ENCODE assay signal across 16 cellular contexts in genomic region chr2:44351088-44351487, GRCh38. TPM values are rescaled to one million over a fixed set of nuclear protein-coding genes. Genes with fewer than 3 reads are reported as not detected.
A peak's percentile ranks its signal among the peaks of the same experiment; 100 is the strongest.
DNase-seq lines count a peak whose midpoint lies in the region; ATAC-seq and TF ChIP-seq lines count a peak whose summit lies in the region.
"Had no signal": no experiment of that assay in that cellular context is flagged by ENCODE, and none has a peak within 500 bp of the region (broad histone marks: within the 10 kb centered on the region; RNA-seq: fewer than 3 reads in every experiment).

No MANE protein-coding gene starts in this region.

- H3K4me1 ChIP-seq in mesenchymal stem cell (ENCODE audit: control insufficient read depth, insufficient read depth, low read depth, low read length), result peaks cover 3% of the 10 kb centered on the region
- H3K4me1 ChIP-seq in Peyer's patch, result no peaks in the 10 kb centered on the region

- H4K8ac ChIP-seq in mesenchymal stem cell (ENCODE audit: low read length), result no peak overlapping the region

- 78% methylated on average over 4 of the region's 4 CpGs for WGBS in mesenchymal stem cell

- no peaks in the 10 kb centered on the region for H3K9me3 Mint-ChIP-seq in effector memory CD8-positive, alpha-beta T cell
- H3K9me3 Mint-ChIP-seq: naive B cell; T-helper 2 cell treated with Interferon-gamma antibody and Interleukin-4, amounts not matched to agents 5 μg/mL and 100 μg/mL, for 36 hours had no signal

- peak overlapping the region; percentile 6 for H3K9ac ChIP-seq in mesenchymal stem cell (ENCODE audit: low read length)

- no peak overlapping the region for H2AFZ ChIP-seq in mesenchymal stem cell (ENCODE audit: low read depth, low read length)
- H2AFZ ChIP-seq: hepatocyte had no signal

- H2BK120ac ChIP-seq in mesenchymal stem cell (ENCODE audit: low read depth, low read length), result no peak overlapping the region

- H3K9me3 ChIP-seq in mesenchymal stem cell (ENCODE audit: control insufficient read depth, low read length), result no peaks in the 10 kb centered on the region
- no peaks in the 10 kb centered on the region for H3K9me3 ChIP-seq in Peyer's patch

- H2BK5ac ChIP-seq in mesenchymal stem cell (ENCODE audit: low read depth, low read length, poor library complexity, severe bottlenecking), result no peak overlapping the region

- no peak overlapping the region for H4K91ac ChIP-seq in mesenchymal stem cell (ENCODE audit: low read length)

- intact Hi-C loops in Right ventricle myocardium superior (cut with DNase I), result no loop called here
- intact Hi-C loops in cardiac septum (cut with DNase I), result no loop called here

- H3K4me2 ChIP-seq in mesenchymal stem cell (ENCODE audit: low read length, poor library complexity, severe bottlenecking), result no peak overlapping the region
- H3K4me2 ChIP-seq: hepatocyte had no signal

- no peak overlapping the region for H2AK5ac ChIP-seq in mesenchymal stem cell (ENCODE audit: low read length, severe bottlenecking)

- no peak overlapping the region for H3K14ac ChIP-seq in mesenchymal stem cell (ENCODE audit: low read length in 2 of 2)

- no peak overlapping the region for H3K18ac ChIP-seq in mesenchymal stem cell (ENCODE audit: low read depth in 1 of 2, low read length in 2 of 2)

- TF ChIP-seq CTCF in Peyer's patch (IDR thresholded peaks at IDR 0.05), result no peak

- H3K4me3 ChIP-seq in mesenchymal stem cell (ENCODE audit: insufficient read depth in 1 of 2, low read depth in 1 of 2, low read length in 2 of 2) (peak overlapping the region in 1 of 2 experiments; percentile 15), Peyer's patch (no peak overlapping the region)
- H3K4me3 ChIP-seq: hepatocyte had no signal

- H3K36me3 ChIP-seq in mesenchymal stem cell (ENCODE audit: control insufficient read depth in 1 of 2, insufficient read depth in 2 of 2, low read depth in 1 of 2, low read length in 2 of 2), result peaks cover 6 to 7% of the 10 kb centered on the region in 2 experiments
- H3K36me3 ChIP-seq in Peyer's patch, result no peaks in the 10 kb centered on the region
- H3K36me3 ChIP-seq: brain microvascular endothelial cell had no signal

- H2BK12ac ChIP-seq in mesenchymal stem cell (ENCODE audit: low read length in 2 of 2), result no peak overlapping the region

- no peak for DNase-seq in Right ventricle myocardium superior
- no peak for DNase-seq in cardiac septum (ENCODE audit: low spot score)
- DNase-seq in effector memory CD8-positive, alpha-beta T cell, result no peak
- DNase-seq in mesenchymal stem cell, result peak; percentile 32
- no peak for DNase-seq in NK-92 treated with Interleukin-12 subunit alpha and Interleukin-12 subunit beta, amount 100 ng/mL, for 24 hours (lab: John Stamatoyannopoulos, UW)
- DNase-seq in Peyer's patch, result no peak
- DNase-seq in activated naive CD4-positive, alpha-beta T cell treated with Interleukin-2 at 50 U/mL for 16 hours, result no peak
- DNase-seq: 8988T; activated CD4-positive, alpha-beta T cell treated with anti-CD3 and anti-CD28 coated beads for 48 hours; brain microvascular endothelial cell; naive B cell; NCI-H2107; stimulated activated CD4-positive, alpha-beta T cell treated with anti-CD3 and anti-CD28 coated beads, Interleukin-2, amount 100 ng/mL, for 24 hours had no signal

- ATAC-seq in Right ventricle myocardium superior (ENCODE audit: poor library complexity) (peak; percentile 36), GM19395 (IDR thresholded peaks at IDR 0.05; ENCODE audit: unreplicated experiment) (no peak)
- ATAC-seq in effector memory CD8-positive, alpha-beta T cell (replicated peaks), result no peak

- no peaks in the 10 kb centered on the region for H3K27me3 Mint-ChIP-seq in effector memory CD8-positive, alpha-beta T cell
- H3K27me3 Mint-ChIP-seq: naive B cell had no signal

- peaks cover 28% of the 10 kb centered on the region for H3K36me3 Mint-ChIP-seq in effector memory CD8-positive, alpha-beta T cell (ENCODE audit: insufficient read depth)
- H3K36me3 Mint-ChIP-seq: naive B cell had no signal

- peak overlapping the region; percentile 27 to 65 for H3K27ac Mint-ChIP-seq in effector memory CD8-positive, alpha-beta T cell
- H3K27ac Mint-ChIP-seq: naive B cell; T-helper 2 cell treated with Interferon-gamma antibody and Interleukin-4, amounts not matched to agents 5 μg/mL and 100 μg/mL, for 36 hours had no signal

- H3K79me1 ChIP-seq in mesenchymal stem cell (replicated peaks; ENCODE audit: low read length, poor library complexity, severe bottlenecking), result peaks cover 18% of the 10 kb centered on the region

- H3K4me1 Mint-ChIP-seq in effector memory CD8-positive, alpha-beta T cell (ENCODE audit: low read depth in 2 of 2), result peaks cover 15 to 37% of the 10 kb centered on the region in 2 donors

- H3K27ac ChIP-seq in mesenchymal stem cell (ENCODE audit: low read length, poor library complexity, severe bottlenecking), result no peak overlapping the region
- H3K27ac ChIP-seq in Peyer's patch, result no peak overlapping the region
- H3K27ac ChIP-seq: brain microvascular endothelial cell had no signal

- no peak for TF ChIP-seq POLR2A in Peyer's patch (IDR thresholded peaks at IDR 0.05)

- H3K27me3 ChIP-seq in mesenchymal stem cell (ENCODE audit: control insufficient read depth in 1 of 2, insufficient read depth in 1 of 2, low read length in 2 of 2) (no peaks in the 10 kb centered on the region), Peyer's patch (no peaks in the 10 kb centered on the region)
- H3K27me3 ChIP-seq: brain microvascular endothelial cell, hepatocyte had no signal

- H2BK15ac ChIP-seq in mesenchymal stem cell (ENCODE audit: low read depth, poor library complexity, severe bottlenecking), result no peak overlapping the region

- H3K4ac ChIP-seq in mesenchymal stem cell (ENCODE audit: low read depth in 1 of 2, low read length in 2 of 2), result no peak overlapping the region

- no peak overlapping the region for H3K23ac ChIP-seq in mesenchymal stem cell (ENCODE audit: low read length in 2 of 2)

- no peak overlapping the region for H3K4me3 Mint-ChIP-seq in effector memory CD8-positive, alpha-beta T cell
- H3K4me3 Mint-ChIP-seq: naive B cell; T-helper 2 cell treated with Interferon-gamma antibody and Interleukin-4, amounts not matched to agents 5 μg/mL and 100 μg/mL, for 36 hours had no signal

RNA-seq across cellular contexts. Expression of gene PREPL, which starts 10.2 kb away (rescaled TPM):
- total RNA-seq in Right ventricle myocardium superior (72.0 TPM), cardiac septum (82.1 TPM), Peyer's patch (10 to 100 TPM; 17.0 to 61.1 (median 22.6) TPM)
- polyA plus RNA-seq in mesenchymal stem cell (2013, experiment 1 of 2), result 26.1 TPM
- 26.0 TPM for polyA plus RNA-seq in mesenchymal stem cell (2013, experiment 2 of 2)

RNA-seq across cellular contexts. Expression of gene CAMKMT, which starts 10.7 kb away (rescaled TPM):
- total RNA-seq in Right ventricle myocardium superior (5.1 TPM), cardiac septum (5.6 TPM), Peyer's patch (10 to 100 TPM in 3 of 4 donors, 1 to 10 TPM in 1; 9.8 to 33.0 (median 18.7) TPM)
- 6.0 TPM for polyA plus RNA-seq in mesenchymal stem cell (2013, experiment 1 of 2)
- polyA plus RNA-seq in mesenchymal stem cell (2013, experiment 2 of 2), result 5.7 TPM
